Comparison of ENCODE assay signal across 11 cellular contexts in the genomic region with DNA sequence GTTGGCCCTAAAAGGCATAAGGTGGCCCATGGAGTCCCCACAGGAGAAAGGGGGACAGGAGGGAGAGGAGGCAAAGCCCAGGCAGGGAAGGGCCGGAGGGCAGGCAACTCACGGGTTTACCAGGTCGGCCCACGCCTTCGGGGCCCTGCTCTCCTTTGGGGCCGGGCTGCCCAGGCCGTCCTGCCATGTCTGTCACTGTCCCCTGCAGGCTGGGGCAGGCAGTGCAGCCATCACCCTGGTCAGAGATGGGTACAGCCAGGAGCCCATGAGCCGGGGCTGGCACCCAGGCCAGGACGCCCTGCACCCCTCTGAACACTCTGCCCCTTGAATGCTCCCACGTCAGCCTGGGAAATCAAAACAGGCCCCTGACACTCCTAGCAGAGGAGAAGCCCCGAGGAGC. TPM values are rescaled to one million over a fixed set of nuclear protein-coding genes. Genes with fewer than 3 reads are reported as not detected.
A peak's percentile ranks its signal among the peaks of the same experiment; 100 is the strongest.
DNase-seq lines count a peak whose midpoint lies in the region; ATAC-seq and TF ChIP-seq lines count a peak whose summit lies in the region.
"Had no signal": no experiment of that assay in that cellular context is flagged by ENCODE, and none has a peak within 500 bp of the region (broad histone marks: within the 10 kb centered on the region; RNA-seq: fewer than 3 reads in every experiment).

No MANE protein-coding gene starts in this region.

- ATAC-seq in activated T-cell treated with anti-CD3 and anti-CD28 coated beads, Interleukin-2, amount 50 U/mL, for 72 hours (replicated peaks in 1 of 2): peak; percentile 38 to 40
- ATAC-seq in stimulated activated naive CD8-positive, alpha-beta T cell treated with anti-CD3 and anti-CD28 coated beads, Interleukin-15, amount 100 ng/mL, for 72 hours: peak; percentile 64
- ATAC-seq in HG02852 (IDR thresholded peaks at IDR 0.05; ENCODE audit: unreplicated experiment) (no peak), HG02588 (IDR thresholded peaks at IDR 0.05; ENCODE audit: unreplicated experiment) (no peak)

- no peaks in the 10 kb centered on the region for H3K9me3 Mint-ChIP-seq in activated T-cell treated with anti-CD3 and anti-CD28 coated beads, Interleukin-2, amount 50 U/mL, for 72 hours
- peaks cover 3% of the 10 kb centered on the region for H3K9me3 Mint-ChIP-seq in glutamatergic neuron (ENCODE audit: unreplicated experiment)
- no peaks in the 10 kb centered on the region for H3K9me3 Mint-ChIP-seq in stimulated activated naive CD8-positive, alpha-beta T cell treated with anti-CD3 and anti-CD28 coated beads, Interleukin-15, amount 100 ng/mL, for 72 hours
- H3K9me3 Mint-ChIP-seq: CD4-positive, CD25-positive, alpha-beta regulatory T cell had no signal

- H3K4me1 Mint-ChIP-seq in activated T-cell treated with anti-CD3 and anti-CD28 coated beads, Interleukin-2, amount 50 U/mL, for 72 hours (ENCODE audit: low read depth): no peaks in the 10 kb centered on the region
- peaks cover 10% of the 10 kb centered on the region for H3K4me1 Mint-ChIP-seq in glutamatergic neuron (ENCODE audit: low read depth, unreplicated experiment)
- H3K4me1 Mint-ChIP-seq in stimulated activated naive CD8-positive, alpha-beta T cell treated with anti-CD3 and anti-CD28 coated beads, Interleukin-15, amount 100 ng/mL, for 72 hours: no peaks in the 10 kb centered on the region

- no peak overlapping the region for H3K27ac Mint-ChIP-seq in activated T-cell treated with anti-CD3 and anti-CD28 coated beads, Interleukin-2, amount 50 U/mL, for 72 hours
- H3K27ac Mint-ChIP-seq in glutamatergic neuron (ENCODE audit: unreplicated experiment): no peak overlapping the region
- peak overlapping the region in 1 of 2 donors; percentile 94 for H3K27ac Mint-ChIP-seq in stimulated activated naive CD8-positive, alpha-beta T cell treated with anti-CD3 and anti-CD28 coated beads, Interleukin-15, amount 100 ng/mL, for 72 hours

- TF ChIP-seq CTCF in glutamatergic neuron (IDR thresholded peaks at IDR 0.05; ENCODE audit: partially characterized antibody, unreplicated experiment): peak; percentile 70

- no peak overlapping the region for H3K4me3 Mint-ChIP-seq in activated T-cell treated with anti-CD3 and anti-CD28 coated beads, Interleukin-2, amount 50 U/mL, for 72 hours
- H3K4me3 Mint-ChIP-seq in glutamatergic neuron (ENCODE audit: unreplicated experiment): no peak overlapping the region
- H3K4me3 Mint-ChIP-seq in stimulated activated naive CD8-positive, alpha-beta T cell treated with anti-CD3 and anti-CD28 coated beads, Interleukin-15, amount 100 ng/mL, for 72 hours: no peak overlapping the region
- H3K4me3 Mint-ChIP-seq: CD4-positive, CD25-positive, alpha-beta regulatory T cell had no signal

- no peaks in the 10 kb centered on the region for H3K36me3 Mint-ChIP-seq in activated T-cell treated with anti-CD3 and anti-CD28 coated beads, Interleukin-2, amount 50 U/mL, for 72 hours (ENCODE audit: insufficient read depth in 2 of 2)
- no peaks in the 10 kb centered on the region for H3K36me3 Mint-ChIP-seq in glutamatergic neuron (ENCODE audit: unreplicated experiment)
- H3K36me3 Mint-ChIP-seq: CD4-positive, CD25-positive, alpha-beta regulatory T cell had no signal

- peak in 1 of 2 donors; percentile 20 for DNase-seq in activated T-cell treated with anti-CD3 and anti-CD28 coated beads, Interleukin-2, amount 50 U/mL, for 72 hours
- no peak for DNase-seq in activated T-cell treated with anti-CD3 and anti-CD28 coated beads for 4 hours
- peak; percentile 71 for DNase-seq in RPMI8226
- DNase-seq in glutamatergic neuron: no peak
- no peak for DNase-seq in stimulated activated naive CD8-positive, alpha-beta T cell treated with anti-CD3 and anti-CD28 coated beads, Interleukin-15, amount 100 ng/mL, for 72 hours
- DNase-seq in stimulated activated CD4-positive, alpha-beta T cell treated with anti-CD3 and anti-CD28 coated beads, Interleukin-1b, Interleukin-23, amount 100 ng/mL, for 48 hours: no peak
- DNase-seq: activated naive CD4-positive, alpha-beta T cell treated with anti-CD3 and anti-CD28 coated beads, Interleukin-2, amount 50 U/mL, for 16 hours; CD4-positive, CD25-positive, alpha-beta regulatory T cell; sigmoid colon had no signal

- H3K27me3 Mint-ChIP-seq in activated T-cell treated with anti-CD3 and anti-CD28 coated beads, Interleukin-2, amount 50 U/mL, for 72 hours (ENCODE audit: low read depth): no peaks in the 10 kb centered on the region
- peaks cover 5% of the 10 kb centered on the region for H3K27me3 Mint-ChIP-seq in glutamatergic neuron (ENCODE audit: unreplicated experiment)
- H3K27me3 Mint-ChIP-seq in stimulated activated naive CD8-positive, alpha-beta T cell treated with anti-CD3 and anti-CD28 coated beads, Interleukin-15, amount 100 ng/mL, for 72 hours: peaks cover 25% of the 10 kb centered on the region

RNA-seq across cellular contexts. Expression of a gene that starts 19.8 kb away (rescaled TPM):
- total RNA-seq in activated T-cell treated with anti-CD3 and anti-CD28 coated beads, Interleukin-2, amount 50 U/mL, for 72 hours: under 1 TPM; 0.49 to 0.82 TPM
- total RNA-seq in glutamatergic neuron (ENCODE audit: unreplicated experiment): 52.2 TPM
- total RNA-seq: CD4-positive, CD25-positive, alpha-beta regulatory T cell had no signal

RNA-seq across cellular contexts. Expression of a gene that starts 39.3 kb away (rescaled TPM):
- total RNA-seq in activated T-cell treated with anti-CD3 and anti-CD28 coated beads, Interleukin-2, amount 50 U/mL, for 72 hours: 10 to 100 TPM; 55.1 to 63.1 TPM
- total RNA-seq in glutamatergic neuron (ENCODE audit: unreplicated experiment): 38.9 TPM

Comparison
In these comparisons a context has a peak if more than half of its experiments do, and no peak if none do; other contexts are left out.
1. ATAC-seq: peak in activated T-cell treated with anti-CD3 and anti-CD28 coated beads, Interleukin-2, amount 50 U/mL, for 72 hours (2 of 2) and stimulated activated naive CD8-positive, alpha-beta T cell treated with anti-CD3 and anti-CD28 coated beads, Interleukin-15, amount 100 ng/mL, for 72 hours (single experiment); none in HG02852 (single experiment) and HG02588 (single experiment).
2. RNA of a gene that starts 19.8 kb away (total RNA-seq): 52.2 TPM in glutamatergic neuron (single experiment); 0.49 to 0.82 TPM in activated T-cell treated with anti-CD3 and anti-CD28 coated beads, Interleukin-2, amount 50 U/mL, for 72 hours; every median in the first group is over 10 times any median in the second.